Comparison of ENCODE assay signal across 10 cellular contexts in genomic region chr7:76340617-76341131, GRCh38. TPM values are rescaled to one million over a fixed set of nuclear protein-coding genes. Genes with fewer than 3 reads are reported as not detected.
DNase-seq lines count a peak whose midpoint lies in the region; ATAC-seq, FAIRE-seq and TF ChIP-seq lines count a peak whose summit lies in the region.
"Had no signal": no experiment of that assay in that cellular context is flagged by ENCODE, and none has a peak within 500 bp of the region (broad histone marks: within the 10 kb centered on the region; RNA-seq: fewer than 3 reads in every experiment).

No MANE protein-coding gene starts in this region.

- FAIRE-seq in astrocyte (lab: Jason Lieb, UNC), result no peak
- FAIRE-seq in keratinocyte (lab: Jason Lieb, UNC), result no peak

- H3K9me1 ChIP-seq in keratinocyte (ENCODE audit: control insufficient read depth, extremely low read depth, insufficient read depth, low read length), result peaks cover 9% of the 10 kb centered on the region

- no peak for TF ChIP-seq CTCF in 22Rv1 (IDR thresholded peaks at IDR 0.05)
- TF ChIP-seq CTCF in astrocyte (IDR thresholded peaks at IDR 0.05; ENCODE audit: insufficient read depth, low read depth, low read length), result no peak
- no peak for TF ChIP-seq CTCF in keratinocyte (optimal IDR thresholded peaks at IDR 0.05 in 1 of 3, IDR thresholded peaks at IDR 0.05 in 1 of 3, conservative IDR thresholded peaks at IDR 0.05 in 1 of 3; ENCODE audit: extremely low read depth in 1 of 3, insufficient read depth in 2 of 3, low read length in 3 of 3)

- H3K4me3 ChIP-seq in astrocyte (ENCODE audit: insufficient read depth, low read depth, low read length), result no peak overlapping the region
- no peak overlapping the region for H3K4me3 ChIP-seq in keratinocyte (ENCODE audit: control insufficient read depth in 2 of 3, extremely low read depth in 1 of 3, insufficient read depth in 2 of 3, low read depth in 1 of 3, low read length in 3 of 3)

- no peak overlapping the region for H3K27ac Mint-ChIP-seq in astrocyte (ENCODE audit: unreplicated experiment)

- H3K79me2 ChIP-seq in astrocyte (ENCODE audit: insufficient read depth, low read length) (peaks cover 100% of the 10 kb centered on the region), keratinocyte (ENCODE audit: control insufficient read depth, insufficient read depth, low read length) (peaks cover 100% of the 10 kb centered on the region)

- peak overlapping the region; percentile 6 for H3K4me2 ChIP-seq in astrocyte (ENCODE audit: low read length)
- no peak overlapping the region for H3K4me2 ChIP-seq in keratinocyte (ENCODE audit: control insufficient read depth, extremely low read depth, insufficient read depth, low read depth, low read length)

- H3K27me3 ChIP-seq in astrocyte (ENCODE audit: insufficient read depth, low read length) (no peaks in the 10 kb centered on the region), keratinocyte (ENCODE audit: control insufficient read depth, extremely low read depth, insufficient read depth, low read length) (no peaks in the 10 kb centered on the region)

- DNase-seq in H4 (ENCODE audit: low spot score), result peak; percentile 52
- peak; percentile 78 for DNase-seq in astrocyte (ENCODE audit: low read depth)
- no peak for DNase-seq in keratinocyte (ENCODE audit: low read depth, low spot score)
- DNase-seq in KBM-7, result no peak
- DNase-seq in substantia nigra (lab: John Stamatoyannopoulos, UW), result no peak
- DNase-seq: activated CD8-positive, alpha-beta memory T cell treated with anti-CD3 and anti-CD28 coated beads, Interleukin-2, amount 50 U/mL, for 48 hours; NCI-H1417 treated with DMSO at 0.1 percent for 48 hours had no signal

- H3K27me3 Mint-ChIP-seq in astrocyte (ENCODE audit: low read depth, unreplicated experiment), result no peaks in the 10 kb centered on the region

- in situ Hi-C loops in KBM-7 (cut with MboI; ENCODE audit: low pct_unique_long_range_greater_than_20kb, low sequenced_read_pairs), result no loop called here

- ATAC-seq in HG03354 (IDR thresholded peaks at IDR 0.05; ENCODE audit: poor library complexity, severe bottlenecking, unreplicated experiment) (no peak), GM21619 (IDR thresholded peaks at IDR 0.05; ENCODE audit: unreplicated experiment) (no peak)

- H3K9me3 Mint-ChIP-seq in astrocyte (ENCODE audit: unreplicated experiment), result no peaks in the 10 kb centered on the region

- H3K4me3 Mint-ChIP-seq in astrocyte (ENCODE audit: unreplicated experiment), result no peak overlapping the region

- H3K9me3 ChIP-seq in astrocyte (ENCODE audit: insufficient read depth, low read depth, low read length) (no peaks in the 10 kb centered on the region), keratinocyte (ENCODE audit: control insufficient read depth, low read depth, low read length) (no peaks in the 10 kb centered on the region)

- dilution Hi-C loops in keratinocyte (cut with MboI; ENCODE audit: extremely low pct_ligation_motif_present, low sequenced_read_pairs), result no loop called here

- peaks cover 32% of the 10 kb centered on the region for H3K4me1 ChIP-seq in astrocyte (ENCODE audit: insufficient read depth, low read length)
- peaks cover 28% of the 10 kb centered on the region for H3K4me1 ChIP-seq in keratinocyte (ENCODE audit: control insufficient read depth, extremely low read depth, insufficient read depth, low read length)

- peaks cover 40% of the 10 kb centered on the region for H3K36me3 Mint-ChIP-seq in astrocyte (ENCODE audit: low read depth, unreplicated experiment)

- H3K9ac ChIP-seq in astrocyte (ENCODE audit: low read length) (no peak overlapping the region), keratinocyte (ENCODE audit: control insufficient read depth, extremely low read depth, insufficient read depth, low read length) (no peak overlapping the region)

- H4K20me1 ChIP-seq in astrocyte (ENCODE audit: insufficient read depth, low read length), result peaks cover 98% of the 10 kb centered on the region
- peaks cover 57% of the 10 kb centered on the region for H4K20me1 ChIP-seq in keratinocyte (ENCODE audit: control insufficient read depth, extremely low read depth, insufficient read depth, low read length)

- H2AFZ ChIP-seq in astrocyte (ENCODE audit: low read depth, low read length), result no peak overlapping the region
- H2AFZ ChIP-seq in keratinocyte (ENCODE audit: control insufficient read depth, low read length), result no peak overlapping the region

- H3K4me1 Mint-ChIP-seq in astrocyte (ENCODE audit: low read depth, unreplicated experiment), result peaks cover 54% of the 10 kb centered on the region

- H3K36me3 ChIP-seq in astrocyte (ENCODE audit: insufficient read depth, low read length) (peaks cover 35% of the 10 kb centered on the region), keratinocyte (ENCODE audit: control insufficient read depth in 2 of 2, extremely low read depth in 1 of 2, insufficient read depth in 2 of 2, low read length in 2 of 2) (peaks cover 24 to 57% of the 10 kb centered on the region in 2 experiments)

- H3K27ac ChIP-seq in 22Rv1, result peak overlapping the region; percentile 23
- peak overlapping the region; percentile 43 for H3K27ac ChIP-seq in astrocyte (ENCODE audit: low read depth, low read length)
- H3K27ac ChIP-seq in keratinocyte (ENCODE audit: control insufficient read depth, insufficient read depth, low read length), result peak overlapping the region; percentile 16
- H3K27ac ChIP-seq in substantia nigra (ENCODE audit: low read depth, low read length, poor library complexity, severe bottlenecking), result no peak overlapping the region

RNA-seq across cellular contexts. Expression of gene YWHAG, which starts 18.1 kb away (rescaled TPM):
- 100 and 148 TPM in 2 replicates for total RNA-seq in H4 (2014; rRNA removed; shearing (Covaris generic))
- total RNA-seq in astrocyte, result 344 and 351 TPM in 2 replicates
- 88.1 to 130 TPM (median 116 TPM) in 3 replicates for polyA plus RNA-seq in keratinocyte
- polyA plus RNA-seq in keratinocyte (2011; ENCODE audit: low read depth), result 55.4 TPM
- polyA plus RNA-seq in keratinocyte (2011; cell fraction: cytosol; rRNA removed), result 122 and 131 TPM in 2 replicates
- 139 and 153 TPM in 2 replicates for polyA plus RNA-seq in keratinocyte (2011; cell fraction: nucleus; rRNA removed)
- polyA plus RNA-seq in keratinocyte (2012; ENCODE audit: low replicate concordance), result 142 and 228 TPM in 2 replicates
- polyA minus RNA-seq in keratinocyte, result 96.6 to 165 TPM (median 132 TPM) in 3 replicates
- polyA minus RNA-seq in keratinocyte (2011; cell fraction: cytosol; rRNA and poly(A)+ RNA removed), result 173 TPM
- polyA minus RNA-seq in keratinocyte (2011; cell fraction: nucleus; rRNA and poly(A)+ RNA removed), result 96.8 and 151 TPM in 2 replicates

RNA-seq across cellular contexts. Expression of gene HSPB1, which starts 38.2 kb away (rescaled TPM):
- total RNA-seq in H4 (2014; rRNA removed; shearing (Covaris generic)), result 57.6 and 97.6 TPM in 2 replicates
- total RNA-seq in astrocyte, result 933 and 1,069 TPM in 2 replicates
- polyA plus RNA-seq in keratinocyte, result 460 to 1,644 TPM (median 478 TPM) in 3 replicates
- polyA plus RNA-seq in keratinocyte (2011; ENCODE audit: low read depth), result 1,835 TPM
- polyA plus RNA-seq in keratinocyte (2011; cell fraction: cytosol; rRNA removed), result 1,014 and 2,934 TPM in 2 replicates
- polyA plus RNA-seq in keratinocyte (2011; cell fraction: nucleus; rRNA removed), result 815 and 1,237 TPM in 2 replicates
- 1,130 and 7,717 TPM in 2 replicates for polyA plus RNA-seq in keratinocyte (2012; ENCODE audit: low replicate concordance)
- polyA minus RNA-seq in keratinocyte, result 147 to 577 TPM (median 569 TPM) in 3 replicates
- 2,222 TPM for polyA minus RNA-seq in keratinocyte (2011; cell fraction: cytosol; rRNA and poly(A)+ RNA removed)
- 585 and 748 TPM in 2 replicates for polyA minus RNA-seq in keratinocyte (2011; cell fraction: nucleus; rRNA and poly(A)+ RNA removed)

Comparison
In these comparisons a context has a peak if more than half of its experiments do, and no peak if none do; other contexts are left out.
1. DNase-seq: peak in H4 (single experiment) and astrocyte (single experiment); none in keratinocyte (single experiment), KBM-7 (single experiment) and substantia nigra (0 of 49).